ENCODE assay signal across 23 cellular contexts in the genomic region with DNA sequence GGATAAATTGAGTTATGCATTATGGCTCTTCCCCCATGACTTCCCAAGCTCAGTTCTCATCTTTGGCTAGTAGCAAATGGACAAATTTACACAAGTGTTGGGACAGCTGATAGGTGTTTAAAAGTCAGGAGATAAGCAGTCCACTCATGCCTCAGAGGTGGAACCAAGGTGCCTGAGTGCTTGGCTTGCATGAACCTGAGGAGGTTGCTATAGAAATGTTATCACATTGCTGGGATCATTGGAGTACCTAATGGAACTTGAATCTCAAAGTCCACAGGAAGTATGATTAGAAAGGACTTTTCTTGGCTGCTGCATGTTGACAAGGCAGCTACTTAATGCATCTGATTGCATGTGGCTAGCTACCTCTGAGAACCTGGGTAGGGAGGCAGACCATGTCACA. TPM values are rescaled to one million over a fixed set of nuclear protein-coding genes. Genes with fewer than 3 reads are reported as not detected.
"Had no signal": no experiment of that assay in that cellular context is flagged by ENCODE, and none has a peak within 500 bp of the region (broad histone marks: within the 10 kb centered on the region; RNA-seq: fewer than 3 reads in every experiment).

No MANE protein-coding gene starts in this region.

- H3K4me1 ChIP-seq: right atrium auricular region had no signal

- ATAC-seq: activated CD4-positive, CD25-positive, alpha-beta regulatory T cell treated with anti-CD3 and anti-CD28 coated beads, Interleukin-2, amount 50 U/mL, for 24 hours; activated CD8-positive, alpha-beta T cell treated with anti-CD3 and anti-CD28 coated beads, Interleukin-2, amount 10 ng/mL, durations not matched to agents 7 days and 5 days; gastroesophageal sphincter; heart left ventricle; left ventricle myocardium superior; natural killer cell treated with Interleukin-12 subunit alpha and Interleukin-12 subunit beta and Interleukin-15 and Interleukin-18, amount 100 ng/mL, for 72 hours had no signal

- H3K36me3 Mint-ChIP-seq: memory B cell; natural killer cell treated with Interleukin-12 subunit alpha and Interleukin-12 subunit beta and Interleukin-15 and Interleukin-18, amount 100 ng/mL, for 72 hours had no signal

- H3K36me3 ChIP-seq: brain microvascular endothelial cell, gastroesophageal sphincter, heart left ventricle, right atrium auricular region, suprapubic skin, transverse colon had no signal

- DNase-seq: activated CD4-positive, alpha-beta T cell treated with anti-CD3 and anti-CD28 coated beads, Interleukin-2, amount 10 ng/mL, durations not matched to agents 7 days and 5 days; activated CD8-positive, alpha-beta T cell treated with anti-CD3 and anti-CD28 coated beads, Interleukin-2, amount 10 ng/mL, durations not matched to agents 7 days and 5 days; activated naive CD4-positive, alpha-beta T cell treated with Interleukin-2 at 50 U/mL for 16 hours; activated T-cell treated with anti-CD3 and anti-CD28 coated beads, Interleukin-2, amount 50 U/mL, for 24 hours; anterior cingulate cortex; brain microvascular endothelial cell; cortex of kidney; heart left ventricle; left ventricle myocardium superior; nucleus accumbens; stimulated activated CD4-positive, alpha-beta T cell treated with anti-CD3 and anti-CD28 coated beads, Interleukin-15, amount 100 ng/mL, for 24 hours; stimulated activated CD4-positive, alpha-beta T cell treated with anti-CD3 and anti-CD28 coated beads, Interleukin-2, amount 100 ng/mL, for 48 hours; transverse colon had no signal

- H3K27me3 ChIP-seq: brain microvascular endothelial cell, gastroesophageal sphincter, right atrium auricular region, suprapubic skin, transverse colon had no signal

- H3K27ac Mint-ChIP-seq: activated CD4-positive, alpha-beta T cell treated with anti-CD3 and anti-CD28 coated beads, Interleukin-2, amount 10 ng/mL, durations not matched to agents 7 days and 5 days; activated CD8-positive, alpha-beta T cell treated with anti-CD3 and anti-CD28 coated beads, Interleukin-2, amount 10 ng/mL, durations not matched to agents 7 days and 5 days; activated T-cell treated with anti-CD3 and anti-CD28 coated beads, Interleukin-2, amount 50 U/mL, for 24 hours; activated T-helper 2 cell treated with anti-CD3 and anti-CD28 coated beads, Interferon-gamma antibody, Interleukin-2, Interleukin-4, amounts not matched to agents 10 μg/mL and 5 μg/mL and 100 μg/mL, durations not matched to agents 14 hours and 24 hours and 36 hours; memory B cell; natural killer cell treated with Interleukin-12 subunit alpha and Interleukin-12 subunit beta and Interleukin-15 and Interleukin-18, amount 100 ng/mL, for 72 hours; stimulated activated naive CD8-positive, alpha-beta T cell treated with anti-CD3 and anti-CD28 coated beads, Interleukin-15, Interleukin-2, amounts not matched to agents 100 ng/mL and 50 ng/mL, for 24 hours; T-helper 1 cell treated with Interleukin-12 subunit alpha and Interleukin-12 subunit beta and Interleukin-4 antibody, amounts not matched to agents 30 μg/mL and 1 μg/mL, for 36 hours had no signal

- H3K4me3 Mint-ChIP-seq: activated CD4-positive, alpha-beta T cell treated with anti-CD3 and anti-CD28 coated beads, Interleukin-2, amount 10 ng/mL, durations not matched to agents 7 days and 5 days; activated CD8-positive, alpha-beta T cell treated with anti-CD3 and anti-CD28 coated beads, Interleukin-2, amount 10 ng/mL, durations not matched to agents 7 days and 5 days; activated T-cell treated with anti-CD3 and anti-CD28 coated beads, Interleukin-2, amount 50 U/mL, for 24 hours; central memory CD8-positive, alpha-beta T cell; memory B cell; natural killer cell treated with Interleukin-12 subunit alpha and Interleukin-12 subunit beta and Interleukin-15 and Interleukin-18, amount 100 ng/mL, for 72 hours; stimulated activated naive CD8-positive, alpha-beta T cell treated with anti-CD3 and anti-CD28 coated beads, Interleukin-15, Interleukin-2, amounts not matched to agents 100 ng/mL and 50 ng/mL, for 24 hours; T-helper 1 cell treated with Interleukin-12 subunit alpha and Interleukin-12 subunit beta and Interleukin-4 antibody, amounts not matched to agents 30 μg/mL and 1 μg/mL, for 36 hours had no signal

- H3K9me3 ChIP-seq: gastroesophageal sphincter, right atrium auricular region, suprapubic skin, transverse colon had no signal

- H3K4me1 Mint-ChIP-seq: activated CD4-positive, alpha-beta T cell treated with anti-CD3 and anti-CD28 coated beads, Interleukin-2, amount 10 ng/mL, durations not matched to agents 7 days and 5 days; central memory CD8-positive, alpha-beta T cell; memory B cell had no signal

- H3K4me3 ChIP-seq: gastroesophageal sphincter, heart left ventricle, right atrium auricular region, suprapubic skin, transverse colon had no signal

- H3K27ac ChIP-seq: brain microvascular endothelial cell, gastroesophageal sphincter, right atrium auricular region, suprapubic skin had no signal

- H3K9me3 Mint-ChIP-seq: activated CD4-positive, alpha-beta T cell treated with anti-CD3 and anti-CD28 coated beads, Interleukin-2, amount 10 ng/mL, durations not matched to agents 7 days and 5 days; activated T-cell treated with anti-CD3 and anti-CD28 coated beads, Interleukin-2, amount 50 U/mL, for 24 hours; activated T-helper 2 cell treated with anti-CD3 and anti-CD28 coated beads, Interferon-gamma antibody, Interleukin-2, Interleukin-4, amounts not matched to agents 10 μg/mL and 5 μg/mL and 100 μg/mL, durations not matched to agents 14 hours and 24 hours and 36 hours; central memory CD8-positive, alpha-beta T cell; T-helper 1 cell treated with Interleukin-12 subunit alpha and Interleukin-12 subunit beta and Interleukin-4 antibody, amounts not matched to agents 30 μg/mL and 1 μg/mL, for 36 hours had no signal

RNA-seq across cellular contexts. Expression of gene C3orf80, which starts 39.5 kb away (rescaled TPM):
- total RNA-seq: activated CD4-positive, alpha-beta T cell treated with anti-CD3 and anti-CD28 coated beads, Interleukin-2, amount 10 ng/mL, durations not matched to agents 7 days and 5 days; activated CD8-positive, alpha-beta T cell treated with anti-CD3 and anti-CD28 coated beads, Interleukin-2, amount 10 ng/mL, durations not matched to agents 7 days and 5 days; natural killer cell treated with Interleukin-12 subunit alpha and Interleukin-12 subunit beta and Interleukin-15 and Interleukin-18, amount 100 ng/mL, for 72 hours had no signal
